In the genomic region with DNA sequence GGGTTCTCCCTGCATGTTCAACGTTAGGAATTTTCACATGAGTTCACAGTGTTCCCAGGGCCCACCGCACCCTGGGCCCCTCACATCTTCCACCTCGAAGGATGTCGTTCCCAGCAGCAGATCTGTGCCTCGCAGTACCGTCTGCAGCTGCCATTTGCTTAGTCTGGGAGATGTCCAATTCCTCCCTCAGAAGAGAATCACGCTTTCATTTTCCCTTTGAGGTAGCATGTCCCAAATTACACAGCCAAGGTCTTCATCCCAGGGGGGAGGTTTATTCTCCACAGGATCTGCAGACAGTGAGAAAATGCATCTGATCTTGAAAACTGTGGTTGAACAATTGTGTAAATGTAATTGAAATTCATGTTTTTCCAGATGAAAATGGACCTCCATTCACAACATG, we compare ENCODE assay signal across 2 cellular contexts.
TF ChIP-seq lines count a peak whose summit lies in the region.

No MANE protein-coding gene starts in this region.

TF ChIP-seq in liver, 16 proteins besides CTCF, POLR2A, EP300 and RAD21:
- TF ChIP-seq YY1 (IDR thresholded peaks at IDR 0.05) (peak; percentile 25), JUND (IDR thresholded peaks at IDR 0.05) (no peak)

TF ChIP-seq in HepG2, 621 proteins besides CTCF, POLR2A, EP300 and RAD21:
- TF ChIP-seq ZNF615 (CRISPR knock-in tag; IDR thresholded peaks at IDR 0.05; ENCODE audit: borderline replicate concordance) (no peak), FOXC1 (CRISPR knock-in tag; IDR thresholded peaks at IDR 0.05; ENCODE audit: borderline replicate concordance) (no peak), ELF4 (CRISPR knock-in tag; IDR thresholded peaks at IDR 0.05; ENCODE audit: borderline replicate concordance) (no peak), TEAD3 (CRISPR knock-in tag; optimal IDR thresholded peaks at IDR 0.05; ENCODE audit: borderline replicate concordance) (no peak), ZNF207 (IDR thresholded peaks at IDR 0.05; ENCODE audit: borderline replicate concordance) (no peak), ATAD3A (CRISPR knock-in tag; IDR thresholded peaks at IDR 0.05) (no peak), ZNF816 (CRISPR knock-in tag; IDR thresholded peaks at IDR 0.05; ENCODE audit: borderline replicate concordance) (no peak), POGZ (CRISPR knock-in tag; IDR thresholded peaks at IDR 0.05) (no peak), HMGA1 (CRISPR knock-in tag; conservative IDR thresholded peaks at IDR 0.05) (no peak), TBP (CRISPR knock-in tag; IDR thresholded peaks at IDR 0.05) (no peak), ZNF251 (CRISPR knock-in tag; IDR thresholded peaks at IDR 0.05) (no peak)
- TF ChIP-seq, protein P1, sequence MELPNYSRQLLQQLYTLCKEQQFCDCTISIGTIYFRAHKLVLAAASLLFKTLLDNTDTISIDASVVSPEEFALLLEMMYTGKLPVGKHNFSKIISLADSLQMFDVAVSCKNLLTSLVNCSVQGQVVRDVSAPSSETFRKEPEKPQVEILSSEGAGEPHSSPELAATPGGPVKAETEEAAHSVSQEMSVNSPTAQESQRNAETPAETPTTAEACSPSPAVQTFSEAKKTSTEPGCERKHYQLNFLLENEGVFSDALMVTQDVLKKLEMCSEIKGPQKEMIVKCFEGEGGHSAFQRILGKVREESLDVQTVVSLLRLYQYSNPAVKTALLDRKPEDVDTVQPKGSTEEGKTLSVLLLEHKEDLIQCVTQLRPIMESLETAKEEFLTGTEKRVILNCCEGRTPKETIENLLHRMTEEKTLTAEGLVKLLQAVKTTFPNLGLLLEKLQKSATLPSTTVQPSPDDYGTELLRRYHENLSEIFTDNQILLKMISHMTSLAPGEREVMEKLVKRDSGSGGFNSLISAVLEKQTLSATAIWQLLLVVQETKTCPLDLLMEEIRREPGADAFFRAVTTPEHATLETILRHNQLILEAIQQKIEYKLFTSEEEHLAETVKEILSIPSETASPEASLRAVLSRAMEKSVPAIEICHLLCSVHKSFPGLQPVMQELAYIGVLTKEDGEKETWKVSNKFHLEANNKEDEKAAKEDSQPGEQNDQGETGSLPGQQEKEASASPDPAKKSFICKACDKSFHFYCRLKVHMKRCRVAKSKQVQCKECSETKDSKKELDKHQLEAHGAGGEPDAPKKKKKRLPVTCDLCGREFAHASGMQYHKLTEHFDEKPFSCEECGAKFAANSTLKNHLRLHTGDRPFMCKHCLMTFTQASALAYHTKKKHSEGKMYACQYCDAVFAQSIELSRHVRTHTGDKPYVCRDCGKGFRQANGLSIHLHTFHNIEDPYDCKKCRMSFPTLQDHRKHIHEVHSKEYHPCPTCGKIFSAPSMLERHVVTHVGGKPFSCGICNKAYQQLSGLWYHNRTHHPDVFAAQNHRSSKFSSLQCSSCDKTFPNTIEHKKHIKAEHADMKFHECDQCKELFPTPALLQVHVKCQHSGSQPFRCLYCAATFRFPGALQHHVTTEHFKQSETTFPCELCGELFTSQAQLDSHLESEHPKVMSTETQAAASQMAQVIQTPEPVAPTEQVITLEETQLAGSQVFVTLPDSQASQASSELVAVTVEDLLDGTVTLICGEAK (IDR thresholded peaks at IDR 0.05): no peak
- TF ChIP-seq, protein P1 (CRISPR knock-in tag; IDR thresholded peaks at IDR 0.05): no peak
- TF ChIP-seq, protein P2, sequence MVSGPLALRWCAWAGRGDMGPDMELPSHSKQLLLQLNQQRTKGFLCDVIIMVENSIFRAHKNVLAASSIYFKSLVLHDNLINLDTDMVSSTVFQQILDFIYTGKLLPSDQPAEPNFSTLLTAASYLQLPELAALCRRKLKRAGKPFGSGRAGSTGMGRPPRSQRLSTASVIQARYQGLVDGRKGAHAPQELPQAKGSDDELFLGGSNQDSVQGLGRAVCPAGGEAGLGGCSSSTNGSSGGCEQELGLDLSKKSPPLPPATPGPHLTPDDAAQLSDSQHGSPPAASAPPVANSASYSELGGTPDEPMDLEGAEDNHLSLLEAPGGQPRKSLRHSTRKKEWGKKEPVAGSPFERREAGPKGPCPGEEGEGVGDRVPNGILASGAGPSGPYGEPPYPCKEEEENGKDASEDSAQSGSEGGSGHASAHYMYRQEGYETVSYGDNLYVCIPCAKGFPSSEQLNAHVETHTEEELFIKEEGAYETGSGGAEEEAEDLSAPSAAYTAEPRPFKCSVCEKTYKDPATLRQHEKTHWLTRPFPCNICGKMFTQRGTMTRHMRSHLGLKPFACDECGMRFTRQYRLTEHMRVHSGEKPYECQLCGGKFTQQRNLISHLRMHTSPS (CRISPR knock-in tag; IDR thresholded peaks at IDR 0.05; ENCODE audit: low read depth): no peak
- TF ChIP-seq, protein P3, sequence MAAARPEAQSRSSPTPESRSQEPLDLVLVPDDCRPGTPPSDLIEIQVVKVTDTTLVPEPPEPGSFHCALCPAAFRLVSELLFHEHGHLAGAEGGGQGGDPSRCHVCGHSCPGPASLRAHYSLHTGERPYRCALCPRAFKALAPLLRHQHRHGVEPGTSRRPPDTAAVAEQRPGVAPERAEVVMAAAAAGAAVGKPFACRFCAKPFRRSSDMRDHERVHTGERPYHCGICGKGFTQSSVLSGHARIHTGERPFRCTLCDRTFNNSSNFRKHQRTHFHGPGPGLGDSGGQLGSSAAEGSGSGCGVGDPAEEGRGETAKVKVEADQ (CRISPR knock-in tag; IDR thresholded peaks at IDR 0.05; ENCODE audit: borderline replicate concordance): no peak
- TF ChIP-seq, protein P4, sequence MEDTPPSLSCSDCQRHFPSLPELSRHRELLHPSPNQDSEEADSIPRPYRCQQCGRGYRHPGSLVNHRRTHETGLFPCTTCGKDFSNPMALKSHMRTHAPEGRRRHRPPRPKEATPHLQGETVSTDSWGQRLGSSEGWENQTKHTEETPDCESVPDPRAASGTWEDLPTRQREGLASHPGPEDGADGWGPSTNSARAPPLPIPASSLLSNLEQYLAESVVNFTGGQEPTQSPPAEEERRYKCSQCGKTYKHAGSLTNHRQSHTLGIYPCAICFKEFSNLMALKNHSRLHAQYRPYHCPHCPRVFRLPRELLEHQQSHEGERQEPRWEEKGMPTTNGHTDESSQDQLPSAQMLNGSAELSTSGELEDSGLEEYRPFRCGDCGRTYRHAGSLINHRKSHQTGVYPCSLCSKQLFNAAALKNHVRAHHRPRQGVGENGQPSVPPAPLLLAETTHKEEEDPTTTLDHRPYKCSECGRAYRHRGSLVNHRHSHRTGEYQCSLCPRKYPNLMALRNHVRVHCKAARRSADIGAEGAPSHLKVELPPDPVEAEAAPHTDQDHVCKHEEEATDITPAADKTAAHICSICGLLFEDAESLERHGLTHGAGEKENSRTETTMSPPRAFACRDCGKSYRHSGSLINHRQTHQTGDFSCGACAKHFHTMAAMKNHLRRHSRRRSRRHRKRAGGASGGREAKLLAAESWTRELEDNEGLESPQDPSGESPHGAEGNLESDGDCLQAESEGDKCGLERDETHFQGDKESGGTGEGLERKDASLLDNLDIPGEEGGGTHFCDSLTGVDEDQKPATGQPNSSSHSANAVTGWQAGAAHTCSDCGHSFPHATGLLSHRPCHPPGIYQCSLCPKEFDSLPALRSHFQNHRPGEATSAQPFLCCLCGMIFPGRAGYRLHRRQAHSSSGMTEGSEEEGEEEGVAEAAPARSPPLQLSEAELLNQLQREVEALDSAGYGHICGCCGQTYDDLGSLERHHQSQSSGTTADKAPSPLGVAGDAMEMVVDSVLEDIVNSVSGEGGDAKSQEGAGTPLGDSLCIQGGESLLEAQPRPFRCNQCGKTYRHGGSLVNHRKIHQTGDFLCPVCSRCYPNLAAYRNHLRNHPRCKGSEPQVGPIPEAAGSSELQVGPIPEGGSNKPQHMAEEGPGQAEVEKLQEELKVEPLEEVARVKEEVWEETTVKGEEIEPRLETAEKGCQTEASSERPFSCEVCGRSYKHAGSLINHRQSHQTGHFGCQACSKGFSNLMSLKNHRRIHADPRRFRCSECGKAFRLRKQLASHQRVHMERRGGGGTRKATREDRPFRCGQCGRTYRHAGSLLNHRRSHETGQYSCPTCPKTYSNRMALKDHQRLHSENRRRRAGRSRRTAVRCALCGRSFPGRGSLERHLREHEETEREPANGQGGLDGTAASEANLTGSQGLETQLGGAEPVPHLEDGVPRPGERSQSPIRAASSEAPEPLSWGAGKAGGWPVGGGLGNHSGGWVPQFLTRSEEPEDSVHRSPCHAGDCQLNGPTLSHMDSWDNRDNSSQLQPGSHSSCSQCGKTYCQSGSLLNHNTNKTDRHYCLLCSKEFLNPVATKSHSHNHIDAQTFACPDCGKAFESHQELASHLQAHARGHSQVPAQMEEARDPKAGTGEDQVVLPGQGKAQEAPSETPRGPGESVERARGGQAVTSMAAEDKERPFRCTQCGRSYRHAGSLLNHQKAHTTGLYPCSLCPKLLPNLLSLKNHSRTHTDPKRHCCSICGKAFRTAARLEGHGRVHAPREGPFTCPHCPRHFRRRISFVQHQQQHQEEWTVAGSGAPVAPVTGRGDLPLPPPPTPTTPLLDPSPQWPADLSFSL (CRISPR knock-in tag; IDR thresholded peaks at IDR 0.05): no peak
